20 cellular contexts compared by ENCODE assay signal in genomic region chr2:138294451-138294850, GRCh38.
DNase-seq lines count a peak whose midpoint lies in the region; ATAC-seq, FAIRE-seq and TF ChIP-seq lines count a peak whose summit lies in the region.
"Had no signal": no experiment of that assay in that cellular context is flagged by ENCODE, and none has a peak within 500 bp of the region (broad histone marks: within the 10 kb centered on the region; RNA-seq: fewer than 3 reads in every experiment).

No MANE protein-coding gene starts in this region.

- no peaks in the 10 kb centered on the region for H3K9me3 ChIP-seq in breast epithelium
- H3K9me3 ChIP-seq in SK-N-SH = no peaks in the 10 kb centered on the region
- no peaks in the 10 kb centered on the region for H3K9me3 ChIP-seq in small intestine (ENCODE audit: control insufficient read depth, low read depth)
- H3K9me3 ChIP-seq: BE2C, SJCRH30 had no signal

- no peaks in the 10 kb centered on the region for H3F3A ChIP-seq in SK-N-SH (replicated peaks; ENCODE audit: insufficient read depth)

- H3K27me3 Mint-ChIP-seq in MCF 10A (ENCODE audit: insufficient read depth, unreplicated experiment) = no peaks in the 10 kb centered on the region
- H3K27me3 Mint-ChIP-seq: CD4-positive, alpha-beta memory T cell had no signal

- TF ChIP-seq RAD21 in SK-N-SH (IDR thresholded peaks at IDR 0.05; ENCODE audit: low read length) = no peak

- 44% methylated on average over 4 of the region's 4 CpGs for WGBS in SK-N-SH (ENCODE audit: low lambda C conversion rate)
- WGBS in small intestine, 3 donors = 65 to 78% (median 74%) methylated on average over 4 of the region's 4 CpGs

- no peak overlapping the region for H3K4me2 ChIP-seq in SK-N-SH

- no TSS peak for BruUV-seq in MCF 10A (replicated peaks; lab: Mats Ljungman, UMichigan)

- H3K36me3 Mint-ChIP-seq in MCF 10A (ENCODE audit: insufficient read depth, unreplicated experiment) = no peaks in the 10 kb centered on the region
- H3K36me3 Mint-ChIP-seq: CD4-positive, alpha-beta memory T cell had no signal

- POLR2A ChIA-PET in MCF 10A (lab: Yijun Ruan, JAX) (interaction anchor here (0.6 to 0.8 kb wide), 2 partner anchors 10 to 40 kb away, joined by 3 read pairs; no protein-coding TSS in a partner anchor), SK-N-SH (lab: Yijun Ruan, JAX) (no interaction called here)

- no peak for TF ChIP-seq EP300 in SK-N-SH (IDR thresholded peaks at IDR 0.05; ENCODE audit: borderline replicate concordance in 1 of 2, low read depth in 1 of 2, low read length in 1 of 2)

- no peak for FAIRE-seq in small intestine (lab: Jason Lieb, UNC)
- FAIRE-seq: D721Med, K562 had no signal

- H3K27me3 ChIP-seq in breast epithelium (no peaks in the 10 kb centered on the region), SK-N-SH (ENCODE audit: insufficient read depth) (no peaks in the 10 kb centered on the region), small intestine (ENCODE audit: control insufficient read depth in 2 of 2, insufficient read depth in 2 of 2, low read length in 2 of 2) (no peaks in the 10 kb centered on the region)
- H3K27me3 ChIP-seq: BE2C, SJCRH30 had no signal

- peak overlapping the region; percentile 46 for H3K27ac Mint-ChIP-seq in MCF 10A (ENCODE audit: low read depth, unreplicated experiment)
- H3K27ac Mint-ChIP-seq: CD4-positive, alpha-beta memory T cell had no signal

- no peak overlapping the region for H3K9ac ChIP-seq in SK-N-SH

- DNase-seq in MCF 10A (ENCODE audit: unreplicated experiment) (peak; percentile 40), breast epithelium (ENCODE audit: low spot score in 2 of 2) (no peak), SK-N-SH (no peak), small intestine (peak; percentile 27), T-helper 2 cell (no peak), mucosa of gallbladder (ENCODE audit: low spot score) (no peak), OCI-M2 (lab: John Stamatoyannopoulos, UW; ENCODE audit: unreplicated experiment) (no peak)
- DNase-seq: BE2C; CD4-positive, alpha-beta memory T cell; H7; NCI-H1436 treated with DMSO at 0.1 percent for 48 hours; NCI-H2227 treated with DMSO at 0.1 percent for 48 hours; NCI-H526 treated with DMSO at 0.1 percent for 48 hours; NK-92 treated with Interleukin-12 subunit alpha and Interleukin-12 subunit beta, amount 100 ng/mL, for 24 hours; RPMI8226; SJCRH30 had no signal

- no peaks in the 10 kb centered on the region for H3K79me2 ChIP-seq in SK-N-SH (ENCODE audit: insufficient read depth)

- H3K36me3 ChIP-seq in breast epithelium (no peaks in the 10 kb centered on the region), SK-N-SH (replicated peaks in 1 of 2; ENCODE audit: control insufficient read depth in 1 of 2, insufficient read depth in 2 of 2, low read length in 1 of 2) (no peaks in the 10 kb centered on the region), small intestine (ENCODE audit: control insufficient read depth in 2 of 2, insufficient read depth in 2 of 2, low read length in 2 of 2) (no peaks in the 10 kb centered on the region)
- H3K36me3 ChIP-seq: BE2C, SJCRH30 had no signal

- H3K27ac ChIP-seq in breast epithelium (no peak overlapping the region), SK-N-SH (ENCODE audit: low read depth in 2 of 2, low read length in 1 of 2) (no peak overlapping the region; a peak in 1 of 4 replicates), small intestine (ENCODE audit: low read depth in 1 of 2, low read length in 1 of 2) (no peak overlapping the region)
- H3K27ac ChIP-seq: 22Rv1, SJCRH30 had no signal

- no peak overlapping the region for H2AFZ ChIP-seq in SK-N-SH (ENCODE audit: low read depth)

- intact Hi-C loops in MCF 10A (cut with micrococcal nuclease) = no loop called here
- intact Hi-C loops in breast epithelium (cut with DNase I; ENCODE audit: low total_unique reads) = no loop called here

- TF ChIP-seq CTCF in MCF 10A (IDR thresholded peaks at IDR 0.05; ENCODE audit: unreplicated experiment) (no peak), breast epithelium (IDR thresholded peaks at IDR 0.05) (no peak), SK-N-SH (IDR thresholded peaks at IDR 0.05) (no peak)

- no peaks in the 10 kb centered on the region for H3K9me3 Mint-ChIP-seq in MCF 10A (ENCODE audit: unreplicated experiment)

- H3K4me3 Mint-ChIP-seq in MCF 10A (ENCODE audit: unreplicated experiment) = no peak overlapping the region
- H3K4me3 Mint-ChIP-seq: CD4-positive, alpha-beta memory T cell had no signal

- no peaks in the 10 kb centered on the region for H4K20me1 ChIP-seq in SK-N-SH (ENCODE audit: insufficient read depth)

- no peaks in the 10 kb centered on the region for H3K4me1 ChIP-seq in breast epithelium
- no peaks in the 10 kb centered on the region; a peak in 1 of 4 replicates for H3K4me1 ChIP-seq in SK-N-SH (ENCODE audit: control insufficient read depth in 1 of 2, insufficient read depth in 2 of 2, low read depth in 1 of 2, low read length in 1 of 2)
- H3K4me1 ChIP-seq in small intestine (ENCODE audit: control insufficient read depth in 2 of 2, insufficient read depth in 1 of 2, low read depth in 1 of 2, low read length in 1 of 2) = no peaks in the 10 kb centered on the region
- H3K4me1 ChIP-seq: BE2C, SJCRH30 had no signal

- no peak overlapping the region for H3K4me3 ChIP-seq in breast epithelium
- H3K4me3 ChIP-seq in SK-N-SH (ENCODE audit: low read depth in 2 of 2, low read length in 1 of 2) = no peak overlapping the region
- no peak overlapping the region for H3K4me3 ChIP-seq in small intestine (ENCODE audit: low read depth in 1 of 2, low read length in 2 of 2)
- H3K4me3 ChIP-seq: K562, SJCRH30 had no signal

- CTCF ChIA-PET in MCF 10A (lab: Yijun Ruan, JAX) (interaction anchor here (0.7 kb wide), 2 partner anchors 18 to 173 kb away, joined by 3 read pairs; no protein-coding TSS in a partner anchor), SK-N-SH (lab: Yijun Ruan, JAX) (interaction anchor here (1.7 kb wide), 1 partner anchor 492 kb away, joined by 5 read pairs; no protein-coding TSS in a partner anchor)

- H3K9me2 ChIP-seq in SK-N-SH = no peaks in the 10 kb centered on the region

- H3K4me1 Mint-ChIP-seq in MCF 10A (ENCODE audit: insufficient read depth, unreplicated experiment) = peaks cover 10% of the 10 kb centered on the region
- H3K4me1 Mint-ChIP-seq: CD4-positive, alpha-beta memory T cell had no signal

- ATAC-seq in esophagus mucosa = peak; percentile 57
- ATAC-seq: K562 had no signal

- TF ChIP-seq POLR2A in breast epithelium (IDR thresholded peaks at IDR 0.05) = no peak

TF ChIP-seq in SK-N-SH, 30 proteins besides CTCF, POLR2A, EP300 and RAD21:
- peak; percentile 23; the same call in 1 of the 2 replicates for TF ChIP-seq FOSL2 (IDR thresholded peaks at IDR 0.05; ENCODE audit: borderline replicate concordance, low read depth)
- peak; percentile 7; the same call in 1 of the 2 replicates for TF ChIP-seq TCF12 (IDR thresholded peaks at IDR 0.05)
- TF ChIP-seq JUND (IDR thresholded peaks at IDR 0.05) = no peak

Comparison
In these comparisons a context has a peak if more than half of its experiments do, and no peak if none do; other contexts are left out.
1. DNase-seq: peak in MCF 10A (single experiment) and small intestine (single experiment); none in breast epithelium (0 of 2), SK-N-SH (single experiment), T-helper 2 cell (0 of 5), mucosa of gallbladder (single experiment) and OCI-M2 (single experiment).